19 cellular contexts compared by ENCODE assay signal in the genomic region with DNA sequence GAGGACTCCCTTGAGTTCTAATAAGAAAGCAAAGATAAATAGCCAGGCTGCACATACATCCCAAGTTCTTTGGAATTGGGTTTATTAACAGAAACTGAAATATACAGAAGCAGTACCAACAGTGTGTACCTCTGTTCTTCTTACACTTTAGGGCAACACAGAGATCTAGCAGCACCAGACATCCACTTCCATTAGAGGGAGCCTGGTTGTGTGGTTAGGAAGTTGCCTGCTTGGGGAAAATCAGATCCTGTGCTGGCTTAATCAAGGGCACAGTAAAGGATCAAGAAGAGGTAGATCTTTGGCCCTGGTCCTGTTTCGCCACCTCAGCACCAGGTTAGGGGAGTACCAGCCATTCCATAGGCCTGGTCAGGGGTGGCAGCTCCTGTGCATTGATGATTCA.
DNase-seq lines count a peak whose midpoint lies in the region; FAIRE-seq and TF ChIP-seq lines count a peak whose summit lies in the region.
"Had no signal": no experiment of that assay in that cellular context is flagged by ENCODE, and none has a peak within 500 bp of the region (broad histone marks: within the 10 kb centered on the region; RNA-seq: fewer than 3 reads in every experiment).

No MANE protein-coding gene starts in this region.

- no peak overlapping the region for H3K4me2 ChIP-seq in mammary epithelial cell (ENCODE audit: insufficient read depth, low read depth, low read length)

- H3K79me2 ChIP-seq in mammary epithelial cell (ENCODE audit: insufficient read depth, low read length), result no peaks in the 10 kb centered on the region

- no peaks in the 10 kb centered on the region for H3K4me1 ChIP-seq in mammary epithelial cell (ENCODE audit: insufficient read depth, low read length)
- H3K4me1 ChIP-seq in breast epithelium, result no peaks in the 10 kb centered on the region
- H3K4me1 ChIP-seq: adrenal gland, Caco-2, vagina had no signal

- intact Hi-C loops in mammary epithelial cell (cut with micrococcal nuclease) (no loop called here), breast epithelium (cut with DNase I; ENCODE audit: low total_unique reads) (no loop called here)

- DNase-seq in mammary epithelial cell (peak; percentile 2), breast epithelium (ENCODE audit: low spot score in 2 of 2) (no peak), SK-MEL-5 (ENCODE audit: low read depth, low spot score) (peak; percentile 17), iPS-NIHi11 (ENCODE audit: low spot score) (peak; percentile 18), D721Med (ENCODE audit: insufficient read length, low spot score) (no peak), NCI-H2029 treated with DMSO at 0.1 percent for 48 hours (lab: John Stamatoyannopoulos, UW) (no peak), superior temporal gyrus (ENCODE audit: extremely low spot score) (no peak), SKM-1 (lab: John Stamatoyannopoulos, UW; ENCODE audit: unreplicated experiment) (no peak)
- DNase-seq: activated CD4-positive, CD25-positive, alpha-beta regulatory T cell treated with anti-CD3 and anti-CD28 coated beads, Interleukin-2, amount 50 U/mL, for 72 hours; adrenal gland; Caco-2; central memory CD4-positive, alpha-beta T cell; effector CD4-positive, alpha-beta T cell; GF-D8; SHP77 treated with DMSO at 0.1 percent for 48 hours; stimulated activated CD4-positive, alpha-beta T cell treated with anti-CD3 and anti-CD28 coated beads, Interleukin-4, amount 100 ng/mL, for 24 hours had no signal

- CTCF ChIA-PET in mammary epithelial cell (lab: Charles Lee; ENCODE audit: low non-redundant PET), result interaction anchor here (0.6 kb wide), 1 partner anchor 504 kb away, joined by 3 read pairs; no protein-coding TSS in a partner anchor

- 80% methylated on average over 1 of the region's 1 CpG for WGBS in mammary epithelial cell (ENCODE audit: low coverage, missing lambda C conversion rate)

- no peak overlapping the region for H2AFZ ChIP-seq in mammary epithelial cell (ENCODE audit: low read depth, low read length)

- dilution Hi-C loops in mammary epithelial cell (cut with HindIII; ENCODE audit: low sequenced_read_pairs), result no loop called here

- H4K20me1 ChIP-seq in mammary epithelial cell (ENCODE audit: insufficient read depth, low read length), result no peaks in the 10 kb centered on the region

- TF ChIP-seq CTCF in mammary epithelial cell (conservative IDR thresholded peaks at IDR 0.05 in 1 of 2, IDR thresholded peaks at IDR 0.05 in 1 of 2; ENCODE audit: extremely low read depth in 1 of 2, insufficient read depth in 1 of 2, low read depth in 1 of 2, low read length in 2 of 2), result peak in 1 of 2 donors; percentile 41
- TF ChIP-seq CTCF in breast epithelium (IDR thresholded peaks at IDR 0.05), result no peak
- TF ChIP-seq CTCF in D721Med (IDR thresholded peaks at IDR 0.05; ENCODE audit: insufficient read depth, missing control alignments), result no peak

- H3K27me3 ChIP-seq in mammary epithelial cell (ENCODE audit: insufficient read depth, low read length) (no peaks in the 10 kb centered on the region), breast epithelium (no peaks in the 10 kb centered on the region)
- H3K27me3 ChIP-seq: adrenal gland, vagina had no signal

- H3K4me3 ChIP-seq in mammary epithelial cell (replicated peaks in 1 of 3; ENCODE audit: insufficient read depth in 1 of 3, low read depth in 2 of 3, low read length in 3 of 3), result no peak overlapping the region
- H3K4me3 ChIP-seq in breast epithelium, result no peak overlapping the region
- H3K4me3 ChIP-seq: adrenal gland, vagina had no signal

- no peak for FAIRE-seq in D721Med (lab: Jason Lieb, UNC)
- FAIRE-seq: GM12892, HepG2 had no signal

- no peak overlapping the region for H3K9ac ChIP-seq in mammary epithelial cell (ENCODE audit: insufficient read depth, low read length)

- H3K36me3 ChIP-seq in mammary epithelial cell (ENCODE audit: insufficient read depth, low read length) (no peaks in the 10 kb centered on the region), breast epithelium (no peaks in the 10 kb centered on the region)
- H3K36me3 ChIP-seq: adrenal gland, vagina had no signal

- H3K9me3 ChIP-seq in mammary epithelial cell (replicated peaks; ENCODE audit: insufficient read depth, low read length) (no peaks in the 10 kb centered on the region), breast epithelium (peaks cover 0 to 10% of the 10 kb centered on the region in 2 donors)
- H3K9me3 ChIP-seq: adrenal gland, Caco-2, vagina had no signal

- in situ Hi-C loops in mammary epithelial cell (cut with MboI; ENCODE audit: low sequenced_read_pairs in 2 of 2), result no loop called here
- in situ Hi-C loops in SK-MEL-5 (cut with HindIII; ENCODE audit: low pct_unique_long_range_greater_than_20kb, low sequenced_read_pairs), result no loop called here

- no peak for TF ChIP-seq POLR2A in breast epithelium (IDR thresholded peaks at IDR 0.05)

- no TSS peak for BruUV-seq in mammary epithelial cell (replicated peaks; lab: Mats Ljungman, UMichigan)

- H3K27ac ChIP-seq in mammary epithelial cell (ENCODE audit: insufficient read depth, low read depth, low read length) (no peak overlapping the region), breast epithelium (no peak overlapping the region)
- H3K27ac ChIP-seq: adrenal gland, vagina had no signal

Comparison
In these comparisons a context has a peak if more than half of its experiments do, and no peak if none do; other contexts are left out.
1. DNase-seq: peak in mammary epithelial cell (single experiment), SK-MEL-5 (single experiment) and iPS-NIHi11 (single experiment); none in breast epithelium (0 of 2), D721Med (single experiment), NCI-H2029 treated with DMSO at 0.1 percent for 48 hours (single experiment), superior temporal gyrus (single experiment) and SKM-1 (single experiment).